ENCODE assay signal across 1 cellular context in the genomic region with DNA sequence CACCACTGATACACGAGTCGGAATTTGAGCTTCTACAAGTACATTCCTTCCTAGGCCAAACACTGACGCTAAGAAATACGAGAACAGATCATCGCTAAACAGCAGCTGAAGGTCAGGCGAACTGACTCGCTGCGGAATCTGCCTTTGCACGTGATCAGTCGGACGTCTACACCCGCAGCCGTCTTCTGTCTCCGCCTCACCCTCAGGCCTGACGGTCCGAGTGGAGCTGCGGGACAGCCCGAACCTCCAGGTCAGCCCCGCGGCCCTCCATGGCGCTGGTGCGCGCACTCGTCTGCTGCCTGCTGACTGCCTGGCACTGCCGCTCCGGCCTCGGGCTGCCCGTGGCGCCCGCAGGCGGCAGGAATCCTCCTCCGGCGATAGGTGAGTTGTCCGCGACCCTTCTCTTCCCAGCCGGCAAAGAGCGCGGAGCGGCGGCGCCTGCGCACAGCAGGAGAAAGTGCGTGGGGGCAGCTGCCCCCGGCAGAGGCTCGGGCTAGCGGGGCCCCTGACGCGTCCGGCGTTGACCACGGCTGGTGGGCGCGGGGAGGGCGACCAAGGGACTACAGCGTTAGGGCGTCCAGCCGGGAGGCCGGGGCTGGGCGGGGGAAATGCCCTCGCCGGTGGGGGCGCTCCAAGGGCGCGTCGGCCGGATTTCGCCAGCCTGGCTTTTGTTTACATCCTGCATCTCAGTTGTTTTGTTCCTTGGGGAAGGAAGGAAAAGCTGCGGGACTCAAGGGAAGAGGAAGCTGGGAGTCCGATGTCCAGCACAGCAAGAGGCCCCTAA.
A peak's percentile ranks its signal among the peaks of the same experiment; 100 is the strongest.
TF ChIP-seq lines count a peak whose summit lies in the region.

A gene with protein sequence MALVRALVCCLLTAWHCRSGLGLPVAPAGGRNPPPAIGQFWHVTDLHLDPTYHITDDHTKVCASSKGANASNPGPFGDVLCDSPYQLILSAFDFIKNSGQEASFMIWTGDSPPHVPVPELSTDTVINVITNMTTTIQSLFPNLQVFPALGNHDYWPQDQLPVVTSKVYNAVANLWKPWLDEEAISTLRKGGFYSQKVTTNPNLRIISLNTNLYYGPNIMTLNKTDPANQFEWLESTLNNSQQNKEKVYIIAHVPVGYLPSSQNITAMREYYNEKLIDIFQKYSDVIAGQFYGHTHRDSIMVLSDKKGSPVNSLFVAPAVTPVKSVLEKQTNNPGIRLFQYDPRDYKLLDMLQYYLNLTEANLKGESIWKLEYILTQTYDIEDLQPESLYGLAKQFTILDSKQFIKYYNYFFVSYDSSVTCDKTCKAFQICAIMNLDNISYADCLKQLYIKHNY (plus strand): TSS at position 181 of the 784 bp plus-strand sequence. CDS start 89 bp downstream, at position 270.

TF ChIP-seq in HepG2, 621 proteins besides CTCF, POLR2A, EP300 and RAD21 (continued from another document and continues in another):
- TF ChIP-seq, protein P1, sequence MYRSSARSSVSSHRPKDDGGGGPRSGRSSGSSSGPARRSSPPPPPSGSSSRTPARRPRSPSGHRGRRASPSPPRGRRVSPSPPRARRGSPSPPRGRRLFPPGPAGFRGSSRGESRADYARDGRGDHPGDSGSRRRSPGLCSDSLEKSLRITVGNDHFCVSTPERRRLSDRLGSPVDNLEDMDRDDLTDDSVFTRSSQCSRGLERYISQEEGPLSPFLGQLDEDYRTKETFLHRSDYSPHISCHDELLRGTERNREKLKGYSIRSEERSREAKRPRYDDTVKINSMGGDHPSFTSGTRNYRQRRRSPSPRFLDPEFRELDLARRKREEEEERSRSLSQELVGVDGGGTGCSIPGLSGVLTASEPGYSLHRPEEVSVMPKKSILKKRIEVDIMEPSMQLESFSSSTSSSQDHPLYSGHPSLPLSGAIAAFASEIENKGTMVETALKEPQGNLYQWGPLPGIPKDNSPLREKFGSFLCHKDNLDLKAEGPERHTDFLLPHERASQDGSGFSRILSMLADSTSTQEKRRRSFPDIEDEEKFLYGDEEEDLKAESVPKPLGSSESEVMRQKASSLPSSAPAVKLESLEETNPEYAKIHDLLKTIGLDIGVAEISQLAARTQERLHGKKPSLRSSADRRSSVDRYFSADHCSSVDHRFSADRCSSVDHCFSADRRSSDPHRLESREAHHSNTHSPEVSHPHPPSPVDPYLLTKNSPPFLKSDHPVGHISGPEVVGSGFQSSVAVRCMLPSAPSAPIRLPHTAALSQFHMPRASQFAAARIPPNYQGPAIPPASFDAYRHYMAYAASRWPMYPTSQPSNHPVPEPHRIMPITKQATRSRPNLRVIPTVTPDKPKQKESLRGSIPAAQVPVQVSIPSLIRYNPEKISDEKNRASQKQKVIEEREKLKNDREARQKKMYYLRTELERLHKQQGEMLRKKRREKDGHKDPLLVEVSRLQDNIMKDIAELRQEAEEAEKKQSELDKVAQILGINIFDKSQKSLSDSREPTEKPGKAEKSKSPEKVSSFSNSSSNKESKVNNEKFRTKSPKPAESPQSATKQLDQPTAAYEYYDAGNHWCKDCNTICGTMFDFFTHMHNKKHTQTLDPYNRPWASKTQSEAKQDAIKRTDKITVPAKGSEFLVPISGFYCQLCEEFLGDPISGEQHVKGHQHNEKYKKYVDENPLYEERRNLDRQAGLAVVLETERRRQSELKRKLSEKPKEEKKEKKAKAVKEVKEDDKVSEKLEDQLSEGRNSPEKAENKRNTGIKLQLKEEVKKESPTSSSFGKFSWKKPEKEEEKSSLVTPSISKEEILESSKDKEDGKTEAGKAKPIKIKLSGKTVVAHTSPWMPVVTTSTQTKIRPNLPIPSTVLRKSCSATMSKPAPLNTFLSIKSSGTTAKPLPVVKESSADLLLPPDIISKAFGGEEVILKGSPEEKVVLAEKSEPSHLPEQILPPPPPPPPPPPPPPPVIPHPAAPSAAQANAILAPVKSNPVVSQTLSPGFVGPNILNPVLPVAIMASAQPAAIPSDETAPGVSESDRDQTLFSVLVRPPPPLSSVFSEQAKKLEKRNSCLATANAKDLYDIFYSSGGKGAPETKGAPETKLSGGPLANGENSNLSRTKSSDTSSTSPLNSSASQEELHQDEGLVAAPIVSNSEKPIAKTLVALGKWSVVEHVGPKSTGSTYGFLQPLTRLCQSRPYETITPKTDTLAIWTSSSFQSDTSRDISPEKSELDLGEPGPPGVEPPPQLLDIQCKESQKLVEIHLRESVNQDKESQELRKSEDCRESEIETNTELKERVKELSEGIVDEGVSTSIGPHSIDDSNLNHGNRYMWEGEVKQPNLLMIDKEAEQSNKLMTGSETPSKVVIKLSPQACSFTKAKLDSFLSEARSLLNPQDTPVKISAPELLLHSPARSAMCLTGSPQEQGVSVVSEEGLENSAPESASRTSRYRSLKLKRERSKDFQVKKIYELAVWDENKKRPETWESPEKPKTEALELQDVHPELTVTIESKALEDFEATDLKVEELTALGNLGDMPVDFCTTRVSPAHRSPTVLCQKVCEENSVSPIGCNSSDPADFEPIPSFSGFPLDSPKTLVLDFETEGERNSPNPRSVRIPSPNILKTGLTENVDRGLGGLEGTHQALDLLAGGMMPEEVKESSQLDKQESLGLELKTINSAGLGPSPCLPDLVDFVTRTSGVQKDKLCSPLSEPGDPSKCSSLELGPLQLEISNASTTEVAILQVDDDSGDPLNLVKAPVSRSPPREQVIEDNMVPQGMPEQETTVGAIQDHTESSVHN (CRISPR knock-in tag; IDR thresholded peaks at IDR 0.05): peak; percentile 82
- TF ChIP-seq RBAK (CRISPR knock-in tag; IDR thresholded peaks at IDR 0.05) (0 out of 2 replicates have a peak, but pooled peaks have one; percentile 33), MLLT10 (CRISPR knock-in tag; IDR thresholded peaks at IDR 0.05) (no peak), RBM22 (optimal IDR thresholded peaks at IDR 0.05; ENCODE audit: low read length) (no peak), NCOR1 (IDR thresholded peaks at IDR 0.05; ENCODE audit: borderline replicate concordance, low read length) (peak; percentile 40; the same call in 1 of the 2 replicates), ZNF768 (CRISPR knock-in tag; IDR thresholded peaks at IDR 0.05) (peak; percentile 85), U2AF2 (IDR thresholded peaks at IDR 0.05; ENCODE audit: low read depth, low read length) (no peak), KDM5A (IDR thresholded peaks at IDR 0.05; ENCODE audit: borderline replicate concordance, low read length) (0 out of 2 replicates have a peak, but pooled peaks have one; percentile 49), ZNF557 (CRISPR knock-in tag; IDR thresholded peaks at IDR 0.05) (peak; percentile 74; the same call in 1 of the 2 replicates), ZNF441 (CRISPR knock-in tag; IDR thresholded peaks at IDR 0.05; ENCODE audit: borderline replicate concordance) (peak; percentile 91), PCBP1 (IDR thresholded peaks at IDR 0.05; ENCODE audit: borderline replicate concordance, low read depth, low read length) (no peak), NCOA1 (CRISPR knock-in tag; IDR thresholded peaks at IDR 0.05) (peak; percentile 76; the same call in 1 of the 2 replicates), PAF1 (CRISPR knock-in tag; IDR thresholded peaks at IDR 0.05) (no peak), RFXAP (CRISPR knock-in tag; IDR thresholded peaks at IDR 0.05; ENCODE audit: borderline replicate concordance) (peak; percentile 88), POLR2AphosphoS5 (IDR thresholded peaks at IDR 0.05; ENCODE audit: low read depth, low read length) (peak; percentile 60), ZFP82 (CRISPR knock-in tag; IDR thresholded peaks at IDR 0.05; ENCODE audit: borderline replicate concordance) (no peak), ZNF562 (CRISPR knock-in tag; IDR thresholded peaks at IDR 0.05; ENCODE audit: borderline replicate concordance) (no peak), CCDC6 (CRISPR knock-in tag; IDR thresholded peaks at IDR 0.05) (peak; percentile 98), ZBTB42 (CRISPR knock-in tag; IDR thresholded peaks at IDR 0.05) (peak; percentile 97), SOX13 (IDR thresholded peaks at IDR 0.05) (0 out of 2 replicates have a peak, but pooled peaks have one; percentile 18), SOX13 (CRISPR knock-in tag; conservative IDR thresholded peaks at IDR 0.05 in 1 of 2, IDR thresholded peaks at IDR 0.05 in 1 of 2) (peak in 1 of 2 experiments; percentile 59; a peak in 2 of 4 replicates), SKI (IDR thresholded peaks at IDR 0.05; ENCODE audit: partially characterized antibody) (peak; percentile 78), JUND (CRISPR knock-in tag; IDR thresholded peaks at IDR 0.05) (peak; percentile 61)
- TF ChIP-seq, protein P2, sequence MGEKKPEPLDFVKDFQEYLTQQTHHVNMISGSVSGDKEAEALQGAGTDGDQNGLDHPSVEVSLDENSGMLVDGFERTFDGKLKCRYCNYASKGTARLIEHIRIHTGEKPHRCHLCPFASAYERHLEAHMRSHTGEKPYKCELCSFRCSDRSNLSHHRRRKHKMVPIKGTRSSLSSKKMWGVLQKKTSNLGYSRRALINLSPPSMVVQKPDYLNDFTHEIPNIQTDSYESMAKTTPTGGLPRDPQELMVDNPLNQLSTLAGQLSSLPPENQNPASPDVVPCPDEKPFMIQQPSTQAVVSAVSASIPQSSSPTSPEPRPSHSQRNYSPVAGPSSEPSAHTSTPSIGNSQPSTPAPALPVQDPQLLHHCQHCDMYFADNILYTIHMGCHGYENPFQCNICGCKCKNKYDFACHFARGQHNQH (CRISPR knock-in tag; IDR thresholded peaks at IDR 0.05): peak; percentile 91; the same call in 1 of the 2 replicates
- TF ChIP-seq, protein P3, sequence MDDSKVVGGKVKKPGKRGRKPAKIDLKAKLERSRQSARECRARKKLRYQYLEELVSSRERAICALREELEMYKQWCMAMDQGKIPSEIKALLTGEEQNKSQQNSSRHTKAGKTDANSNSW (CRISPR knock-in tag; IDR thresholded peaks at IDR 0.05; ENCODE audit: borderline replicate concordance): peak; percentile 81; the same call in 1 of the 2 replicates
- TF ChIP-seq, protein P4, sequence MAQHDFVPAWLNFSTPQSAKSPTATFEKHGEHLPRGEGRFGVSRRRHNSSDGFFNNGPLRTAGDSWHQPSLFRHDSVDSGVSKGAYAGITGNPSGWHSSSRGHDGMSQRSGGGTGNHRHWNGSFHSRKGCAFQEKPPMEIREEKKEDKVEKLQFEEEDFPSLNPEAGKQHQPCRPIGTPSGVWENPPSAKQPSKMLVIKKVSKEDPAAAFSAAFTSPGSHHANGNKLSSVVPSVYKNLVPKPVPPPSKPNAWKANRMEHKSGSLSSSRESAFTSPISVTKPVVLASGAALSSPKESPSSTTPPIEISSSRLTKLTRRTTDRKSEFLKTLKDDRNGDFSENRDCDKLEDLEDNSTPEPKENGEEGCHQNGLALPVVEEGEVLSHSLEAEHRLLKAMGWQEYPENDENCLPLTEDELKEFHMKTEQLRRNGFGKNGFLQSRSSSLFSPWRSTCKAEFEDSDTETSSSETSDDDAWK (CRISPR knock-in tag; IDR thresholded peaks at IDR 0.05): no peak
- TF ChIP-seq, protein P5, sequence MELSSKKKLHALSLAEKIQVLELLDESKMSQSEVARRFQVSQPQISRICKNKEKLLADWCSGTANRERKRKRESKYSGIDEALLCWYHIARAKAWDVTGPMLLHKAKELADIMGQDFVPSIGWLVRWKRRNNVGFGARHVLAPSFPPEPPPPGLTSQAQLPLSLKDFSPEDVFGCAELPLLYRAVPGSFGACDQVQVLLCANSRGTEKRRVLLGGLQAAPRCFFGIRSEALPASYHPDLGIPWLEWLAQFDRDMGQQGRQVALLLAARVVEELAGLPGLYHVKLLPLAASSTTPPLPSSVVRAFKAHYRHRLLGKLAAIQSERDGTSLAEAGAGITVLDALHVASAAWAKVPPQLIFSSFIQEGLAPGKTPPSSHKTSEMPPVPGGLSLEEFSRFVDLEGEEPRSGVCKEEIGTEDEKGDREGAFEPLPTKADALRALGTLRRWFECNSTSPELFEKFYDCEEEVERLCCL (CRISPR knock-in tag; IDR thresholded peaks at IDR 0.05; ENCODE audit: borderline replicate concordance): 0 out of 2 replicates have a peak, but pooled peaks have one; percentile 47
- TF ChIP-seq, protein P6, sequence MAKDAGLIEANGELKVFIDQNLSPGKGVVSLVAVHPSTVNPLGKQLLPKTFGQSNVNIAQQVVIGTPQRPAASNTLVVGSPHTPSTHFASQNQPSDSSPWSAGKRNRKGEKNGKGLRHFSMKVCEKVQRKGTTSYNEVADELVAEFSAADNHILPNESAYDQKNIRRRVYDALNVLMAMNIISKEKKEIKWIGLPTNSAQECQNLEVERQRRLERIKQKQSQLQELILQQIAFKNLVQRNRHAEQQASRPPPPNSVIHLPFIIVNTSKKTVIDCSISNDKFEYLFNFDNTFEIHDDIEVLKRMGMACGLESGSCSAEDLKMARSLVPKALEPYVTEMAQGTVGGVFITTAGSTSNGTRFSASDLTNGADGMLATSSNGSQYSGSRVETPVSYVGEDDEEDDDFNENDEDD (CRISPR knock-in tag; IDR thresholded peaks at IDR 0.05; ENCODE audit: borderline replicate concordance): peak; percentile 68; the same call in 1 of the 2 replicates
- TF ChIP-seq, protein P7, sequence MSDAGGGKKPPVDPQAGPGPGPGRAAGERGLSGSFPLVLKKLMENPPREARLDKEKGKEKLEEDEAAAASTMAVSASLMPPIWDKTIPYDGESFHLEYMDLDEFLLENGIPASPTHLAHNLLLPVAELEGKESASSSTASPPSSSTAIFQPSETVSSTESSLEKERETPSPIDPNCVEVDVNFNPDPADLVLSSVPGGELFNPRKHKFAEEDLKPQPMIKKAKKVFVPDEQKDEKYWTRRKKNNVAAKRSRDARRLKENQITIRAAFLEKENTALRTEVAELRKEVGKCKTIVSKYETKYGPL (CRISPR knock-in tag; IDR thresholded peaks at IDR 0.05): peak; percentile 48; the same call in 1 of the 2 replicates
- TF ChIP-seq, protein P8, sequence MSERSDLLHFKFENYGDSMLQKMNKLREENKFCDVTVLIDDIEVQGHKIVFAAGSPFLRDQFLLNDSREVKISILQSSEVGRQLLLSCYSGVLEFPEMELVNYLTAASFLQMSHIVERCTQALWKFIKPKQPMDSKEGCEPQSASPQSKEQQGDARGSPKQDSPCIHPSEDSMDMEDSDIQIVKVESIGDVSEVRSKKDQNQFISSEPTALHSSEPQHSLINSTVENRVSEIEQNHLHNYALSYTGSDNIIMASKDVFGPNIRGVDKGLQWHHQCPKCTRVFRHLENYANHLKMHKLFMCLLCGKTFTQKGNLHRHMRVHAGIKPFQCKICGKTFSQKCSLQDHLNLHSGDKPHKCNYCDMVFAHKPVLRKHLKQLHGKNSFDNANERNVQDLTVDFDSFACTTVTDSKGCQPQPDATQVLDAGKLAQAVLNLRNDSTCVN (CRISPR knock-in tag; IDR thresholded peaks at IDR 0.05; ENCODE audit: borderline replicate concordance): peak; percentile 66
- TF ChIP-seq, protein P9, sequence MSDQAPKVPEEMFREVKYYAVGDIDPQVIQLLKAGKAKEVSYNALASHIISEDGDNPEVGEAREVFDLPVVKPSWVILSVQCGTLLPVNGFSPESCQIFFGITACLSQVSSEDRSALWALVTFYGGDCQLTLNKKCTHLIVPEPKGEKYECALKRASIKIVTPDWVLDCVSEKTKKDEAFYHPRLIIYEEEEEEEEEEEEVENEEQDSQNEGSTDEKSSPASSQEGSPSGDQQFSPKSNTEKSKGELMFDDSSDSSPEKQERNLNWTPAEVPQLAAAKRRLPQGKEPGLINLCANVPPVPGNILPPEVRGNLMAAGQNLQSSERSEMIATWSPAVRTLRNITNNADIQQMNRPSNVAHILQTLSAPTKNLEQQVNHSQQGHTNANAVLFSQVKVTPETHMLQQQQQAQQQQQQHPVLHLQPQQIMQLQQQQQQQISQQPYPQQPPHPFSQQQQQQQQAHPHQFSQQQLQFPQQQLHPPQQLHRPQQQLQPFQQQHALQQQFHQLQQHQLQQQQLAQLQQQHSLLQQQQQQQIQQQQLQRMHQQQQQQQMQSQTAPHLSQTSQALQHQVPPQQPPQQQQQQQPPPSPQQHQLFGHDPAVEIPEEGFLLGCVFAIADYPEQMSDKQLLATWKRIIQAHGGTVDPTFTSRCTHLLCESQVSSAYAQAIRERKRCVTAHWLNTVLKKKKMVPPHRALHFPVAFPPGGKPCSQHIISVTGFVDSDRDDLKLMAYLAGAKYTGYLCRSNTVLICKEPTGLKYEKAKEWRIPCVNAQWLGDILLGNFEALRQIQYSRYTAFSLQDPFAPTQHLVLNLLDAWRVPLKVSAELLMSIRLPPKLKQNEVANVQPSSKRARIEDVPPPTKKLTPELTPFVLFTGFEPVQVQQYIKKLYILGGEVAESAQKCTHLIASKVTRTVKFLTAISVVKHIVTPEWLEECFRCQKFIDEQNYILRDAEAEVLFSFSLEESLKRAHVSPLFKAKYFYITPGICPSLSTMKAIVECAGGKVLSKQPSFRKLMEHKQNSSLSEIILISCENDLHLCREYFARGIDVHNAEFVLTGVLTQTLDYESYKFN (CRISPR knock-in tag; conservative IDR thresholded peaks at IDR 0.05): peak; percentile 91
